Comparison of ENCODE assay signal across 16 cellular contexts in genomic region chr9:134036130-134036529, GRCh38. TPM values are rescaled to one million over a fixed set of nuclear protein-coding genes. Genes with fewer than 3 reads are reported as not detected.
A peak's percentile ranks its signal among the peaks of the same experiment; 100 is the strongest.
DNase-seq lines count a peak whose midpoint lies in the region; ATAC-seq and TF ChIP-seq lines count a peak whose summit lies in the region.
"Had no signal": no experiment of that assay in that cellular context is flagged by ENCODE, and none has a peak within 500 bp of the region (broad histone marks: within the 10 kb centered on the region; RNA-seq: fewer than 3 reads in every experiment).

No MANE protein-coding gene starts in this region.

- H3K27ac Mint-ChIP-seq in activated naive CD4-positive, alpha-beta T cell treated with anti-CD3 and anti-CD28 coated beads, Interleukin-2, amount 50 U/mL, for 24 hours = peak overlapping the region; percentile 41
- H3K27ac Mint-ChIP-seq in chondrocyte (ENCODE audit: unreplicated experiment) (no peak overlapping the region), osteocyte (ENCODE audit: unreplicated experiment) (peak overlapping the region; percentile 31)
- no peak overlapping the region for H3K27ac Mint-ChIP-seq in T-helper 2 cell treated with Interferon-gamma antibody and Interleukin-4, amounts not matched to agents 5 μg/mL and 100 μg/mL, for 36 hours
- H3K27ac Mint-ChIP-seq: B cell, HFFc6 had no signal

- no peaks in the 10 kb centered on the region for H3K27me3 Mint-ChIP-seq in activated naive CD4-positive, alpha-beta T cell treated with anti-CD3 and anti-CD28 coated beads, Interleukin-2, amount 50 U/mL, for 24 hours
- H3K27me3 Mint-ChIP-seq in chondrocyte (ENCODE audit: low read depth) = no peaks in the 10 kb centered on the region
- no peaks in the 10 kb centered on the region for H3K27me3 Mint-ChIP-seq in osteocyte (ENCODE audit: unreplicated experiment)
- H3K27me3 Mint-ChIP-seq in T-helper 2 cell treated with Interferon-gamma antibody and Interleukin-4, amounts not matched to agents 5 μg/mL and 100 μg/mL, for 36 hours (ENCODE audit: low read depth) = no peaks in the 10 kb centered on the region
- H3K27me3 Mint-ChIP-seq: B cell; CD4-positive, alpha-beta memory T cell had no signal

- DNase-seq in activated naive CD4-positive, alpha-beta T cell treated with Interleukin-2 at 50 U/mL for 16 hours = no peak
- peak; percentile 66 for DNase-seq in chondrocyte (ENCODE audit: low spot score)
- DNase-seq in osteocyte (ENCODE audit: extremely low spot score, unreplicated experiment) = no peak
- DNase-seq in T-helper 2 cell treated with Interferon-gamma antibody and Interleukin-4, amounts not matched to agents 5 μg/mL and 100 μg/mL, for 36 hours (ENCODE audit: low spot score) = no peak
- DNase-seq: C1 segment of cervical spinal cord; CD4-positive, alpha-beta memory T cell; DMS153; DMS79 treated with DMSO at 0.1 percent for 48 hours; GDM1; HCEC 1CT; HFFc6; IMR-90 had no signal

- peaks cover 30% of the 10 kb centered on the region for H3K36me3 Mint-ChIP-seq in activated naive CD4-positive, alpha-beta T cell treated with anti-CD3 and anti-CD28 coated beads, Interleukin-2, amount 50 U/mL, for 24 hours
- H3K36me3 Mint-ChIP-seq in chondrocyte (ENCODE audit: low read depth) (peaks cover 47% of the 10 kb centered on the region), osteocyte (ENCODE audit: unreplicated experiment) (peaks cover 64% of the 10 kb centered on the region)
- H3K36me3 Mint-ChIP-seq in T-helper 2 cell treated with Interferon-gamma antibody and Interleukin-4, amounts not matched to agents 5 μg/mL and 100 μg/mL, for 36 hours (ENCODE audit: low read depth) = peaks cover 52% of the 10 kb centered on the region

- H3K9me3 Mint-ChIP-seq in activated naive CD4-positive, alpha-beta T cell treated with anti-CD3 and anti-CD28 coated beads, Interleukin-2, amount 50 U/mL, for 24 hours = no peaks in the 10 kb centered on the region
- H3K9me3 Mint-ChIP-seq in chondrocyte (ENCODE audit: low read depth) (peaks cover 10% of the 10 kb centered on the region), osteocyte (ENCODE audit: unreplicated experiment) (peaks cover 8% of the 10 kb centered on the region)
- H3K9me3 Mint-ChIP-seq in T-helper 2 cell treated with Interferon-gamma antibody and Interleukin-4, amounts not matched to agents 5 μg/mL and 100 μg/mL, for 36 hours = no peaks in the 10 kb centered on the region
- H3K9me3 Mint-ChIP-seq: HFFc6 had no signal

- no peak for ATAC-seq in HG02884 (IDR thresholded peaks at IDR 0.05; ENCODE audit: unreplicated experiment)
- ATAC-seq in HG02970 (IDR thresholded peaks at IDR 0.05; ENCODE audit: low FRiP score, unreplicated experiment) = no peak

- no peak overlapping the region for H3K4me3 Mint-ChIP-seq in activated naive CD4-positive, alpha-beta T cell treated with anti-CD3 and anti-CD28 coated beads, Interleukin-2, amount 50 U/mL, for 24 hours
- no peak overlapping the region for H3K4me3 Mint-ChIP-seq in chondrocyte (ENCODE audit: unreplicated experiment)
- H3K4me3 Mint-ChIP-seq in osteocyte (ENCODE audit: unreplicated experiment) = no peak overlapping the region
- no peak overlapping the region for H3K4me3 Mint-ChIP-seq in T-helper 2 cell treated with Interferon-gamma antibody and Interleukin-4, amounts not matched to agents 5 μg/mL and 100 μg/mL, for 36 hours
- H3K4me3 Mint-ChIP-seq: B cell; CD4-positive, alpha-beta memory T cell; HFFc6 had no signal

- no peaks in the 10 kb centered on the region for H3K4me1 Mint-ChIP-seq in activated naive CD4-positive, alpha-beta T cell treated with anti-CD3 and anti-CD28 coated beads, Interleukin-2, amount 50 U/mL, for 24 hours
- H3K4me1 Mint-ChIP-seq in chondrocyte (ENCODE audit: low read depth) = no peaks in the 10 kb centered on the region
- H3K4me1 Mint-ChIP-seq in osteocyte (ENCODE audit: unreplicated experiment) = no peaks in the 10 kb centered on the region
- H3K4me1 Mint-ChIP-seq in T-helper 2 cell treated with Interferon-gamma antibody and Interleukin-4, amounts not matched to agents 5 μg/mL and 100 μg/mL, for 36 hours (ENCODE audit: low read depth) = no peaks in the 10 kb centered on the region
- H3K4me1 Mint-ChIP-seq: B cell had no signal

- TF ChIP-seq CTCF in chondrocyte (IDR thresholded peaks at IDR 0.05) (no peak), osteocyte (IDR thresholded peaks at IDR 0.05) (no peak)

RNA-seq across cellular contexts. Expression of gene BRD3OS, which starts 10.8 kb away (rescaled TPM):
- total RNA-seq in chondrocyte (13.7 to 27.6 TPM (median 15.7 TPM) in 3 replicates), osteocyte (19.9 and 22.0 TPM in 2 replicates)

RNA-seq across cellular contexts. Expression of gene BRD3, which starts 31.7 kb away (rescaled TPM):
- total RNA-seq in chondrocyte = 48.7 to 59.0 TPM (median 49.0 TPM) in 3 replicates
- 56.2 and 63.8 TPM in 2 replicates for total RNA-seq in osteocyte

RNA-seq across cellular contexts. Expression of gene VAV2, which starts 44.0 kb away (rescaled TPM):
- total RNA-seq in chondrocyte (17.7 to 34.2 TPM (median 19.3 TPM) in 3 replicates), osteocyte (21.5 and 24.4 TPM in 2 replicates)

Comparison
In these comparisons a context has a peak if more than half of its experiments do, and no peak if none do; other contexts are left out.
1. H3K27ac Mint-ChIP-seq: peak in activated naive CD4-positive, alpha-beta T cell treated with anti-CD3 and anti-CD28 coated beads, Interleukin-2, amount 50 U/mL, for 24 hours (single experiment) and osteocyte (single experiment); none in chondrocyte (single experiment) and T-helper 2 cell treated with Interferon-gamma antibody and Interleukin-4, amounts not matched to agents 5 μg/mL and 100 μg/mL, for 36 hours (single experiment).